In the genomic region with DNA sequence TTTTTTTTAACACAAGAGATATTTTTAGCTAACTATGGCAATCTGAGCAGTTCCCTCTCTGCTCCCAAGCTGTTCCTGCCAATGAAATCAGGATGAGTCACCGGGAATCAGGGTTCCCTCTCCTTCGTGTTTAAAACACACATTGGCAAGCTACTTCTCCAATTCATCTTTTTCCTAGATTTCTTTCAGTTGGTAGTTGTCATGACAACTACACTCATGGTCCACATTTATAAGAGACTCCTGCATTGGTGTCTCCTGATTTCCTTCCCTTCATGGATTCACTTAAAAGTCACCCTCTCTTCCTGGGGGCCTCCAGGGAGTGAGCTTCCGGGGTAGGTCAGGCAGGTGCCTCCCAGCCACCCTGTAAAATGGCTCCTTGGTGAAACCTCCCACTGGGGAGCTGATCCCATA, we compare ENCODE assay signal across 8 cellular contexts.
DNase-seq lines count a peak whose midpoint lies in the region; ATAC-seq and TF ChIP-seq lines count a peak whose summit lies in the region.

No MANE protein-coding gene starts in this region.

- H3K4me3 Mint-ChIP-seq in CD4-positive, alpha-beta T cell: no peak overlapping the region
- no peak overlapping the region for H3K4me3 Mint-ChIP-seq in endothelial cell (ENCODE audit: unreplicated experiment)

- H3K36me3 Mint-ChIP-seq in CD4-positive, alpha-beta T cell (ENCODE audit: low read depth): peaks cover 96% of the 10 kb centered on the region
- peaks cover 12% of the 10 kb centered on the region for H3K36me3 Mint-ChIP-seq in endothelial cell (ENCODE audit: low read depth, unreplicated experiment)

- ATAC-seq in CD4-positive, alpha-beta T cell (ENCODE audit: poor library complexity): no peak
- ATAC-seq in GM21526 (IDR thresholded peaks at IDR 0.05; ENCODE audit: low FRiP score, unreplicated experiment): no peak

- no peak for TF ChIP-seq CTCF in CD4-positive, alpha-beta T cell (IDR thresholded peaks at IDR 0.05)
- no peak for TF ChIP-seq CTCF in endothelial cell (IDR thresholded peaks at IDR 0.05; ENCODE audit: unreplicated experiment)

- CTCF ChIA-PET in CD4-positive, alpha-beta T cell (lab: Charles Lee): no interaction called here

- intact Hi-C loops in CD4-positive, alpha-beta T cell (cut with DNase I, micrococcal nuclease): no loop called here

- no peaks in the 10 kb centered on the region for H3K9me3 ChIP-seq in CD4-positive, alpha-beta T cell (ENCODE audit: control insufficient read depth, low read length)

- no peaks in the 10 kb centered on the region for H3K27me3 Mint-ChIP-seq in CD4-positive, alpha-beta T cell
- H3K27me3 Mint-ChIP-seq in endothelial cell (ENCODE audit: unreplicated experiment): peaks cover 2% of the 10 kb centered on the region

- POLR2A ChIA-PET in CD4-positive, alpha-beta T cell (lab: Charles Lee): interaction anchor here (0.6 kb wide), 1 partner anchor 164 kb away, joined by 3 read pairs; no protein-coding TSS in a partner anchor

- peaks cover 11% of the 10 kb centered on the region for H3K4me1 Mint-ChIP-seq in CD4-positive, alpha-beta T cell (ENCODE audit: low read depth)
- H3K4me1 Mint-ChIP-seq in endothelial cell (ENCODE audit: unreplicated experiment): peaks cover 12% of the 10 kb centered on the region

- H3K27ac ChIP-seq in CD4-positive, alpha-beta T cell (ENCODE audit: low read depth, low read length): no peak overlapping the region

- H3K9me3 Mint-ChIP-seq in CD4-positive, alpha-beta T cell: no peaks in the 10 kb centered on the region
- H3K9me3 Mint-ChIP-seq in endothelial cell (ENCODE audit: unreplicated experiment): no peaks in the 10 kb centered on the region

- H3K27ac Mint-ChIP-seq in CD4-positive, alpha-beta T cell: peak overlapping the region; percentile 56
- H3K27ac Mint-ChIP-seq in endothelial cell (ENCODE audit: unreplicated experiment): no peak overlapping the region

- no peaks in the 10 kb centered on the region for H3K27me3 ChIP-seq in CD4-positive, alpha-beta T cell (ENCODE audit: control insufficient read depth, insufficient read depth, low read length)

- no peak for DNase-seq in CD4-positive, alpha-beta T cell
- DNase-seq in RPMI7951 (ENCODE audit: low read depth) (peak; percentile 95), fibroblast of gingiva (ENCODE audit: low read depth) (peak; percentile 88), occipital lobe (lab: John Stamatoyannopoulos, UW) (peak; percentile 46), endothelial cell (ENCODE audit: low spot score) (no peak), NCI-H1436 treated with DMSO at 0.1 percent for 48 hours (lab: John Stamatoyannopoulos, UW) (no peak)
- DNase-seq in stimulated activated CD4-positive, alpha-beta T cell treated with anti-CD3 and anti-CD28 coated beads, Interleukin-15, amount 100 ng/mL, for 24 hours: no peak

Comparison
In these comparisons a context has a peak if more than half of its experiments do, and no peak if none do; other contexts are left out.
1. DNase-seq: peak in RPMI7951 (single experiment), fibroblast of gingiva (single experiment) and occipital lobe (single experiment); none in CD4-positive, alpha-beta T cell (0 of 10), endothelial cell (single experiment), NCI-H1436 treated with DMSO at 0.1 percent for 48 hours (single experiment) and stimulated activated CD4-positive, alpha-beta T cell treated with anti-CD3 and anti-CD28 coated beads, Interleukin-15, amount 100 ng/mL, for 24 hours (single experiment).